1 cellular context compared by ENCODE assay signal in the genomic region with DNA sequence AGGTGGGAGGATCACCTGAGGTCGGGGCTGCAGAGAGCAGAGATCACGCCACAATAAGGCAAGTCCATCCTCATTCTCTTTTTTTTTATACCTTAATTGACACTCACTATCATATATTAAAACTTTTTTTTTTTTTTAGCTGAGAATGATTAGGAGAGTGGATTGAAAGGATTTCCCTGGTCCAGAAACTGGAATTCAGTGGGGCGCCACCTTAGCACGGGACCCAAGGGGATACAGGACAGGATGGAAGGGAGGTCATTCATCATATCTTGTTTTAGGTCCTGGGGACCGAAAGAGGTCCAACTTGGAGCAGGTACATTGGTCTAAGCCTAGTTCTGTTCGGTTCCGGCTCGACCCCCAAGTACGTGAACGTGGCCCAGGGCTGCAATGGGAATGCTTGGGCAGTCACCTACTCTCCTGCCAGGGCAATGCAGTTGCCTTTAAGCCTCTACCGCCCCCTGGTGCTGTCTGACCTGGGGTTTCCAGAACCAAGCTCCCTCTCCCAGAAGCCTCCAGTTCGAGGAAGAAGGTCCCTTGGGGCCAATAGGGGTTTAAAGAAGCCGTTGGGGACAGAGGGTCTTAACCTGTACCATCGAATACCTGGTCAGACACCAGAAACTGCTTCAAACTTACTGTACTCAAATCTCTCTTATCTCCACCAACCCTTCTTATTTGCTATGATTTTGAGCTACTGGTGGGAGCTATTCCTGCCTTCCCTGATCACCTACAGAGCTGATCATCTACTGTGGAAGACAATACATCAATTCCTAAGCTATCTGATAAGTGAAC.
TF ChIP-seq lines count a peak whose summit lies in the region.

No MANE protein-coding gene starts in this region.

TF ChIP-seq in HepG2, 621 proteins besides CTCF, POLR2A, EP300 and RAD21 (continued from another document and continues in another):
- TF ChIP-seq REL (CRISPR knock-in tag; conservative IDR thresholded peaks at IDR 0.05) (no peak), ZNF264 (CRISPR knock-in tag; IDR thresholded peaks at IDR 0.05) (no peak), HBP1 (CRISPR knock-in tag; IDR thresholded peaks at IDR 0.05; ENCODE audit: low read depth) (no peak), ATM (IDR thresholded peaks at IDR 0.05; ENCODE audit: borderline replicate concordance) (no peak), ZNF136 (CRISPR knock-in tag; IDR thresholded peaks at IDR 0.05; ENCODE audit: low read depth) (no peak), PHB2 (IDR thresholded peaks at IDR 0.05; ENCODE audit: partially characterized antibody) (no peak), SNAI1 (CRISPR knock-in tag; IDR thresholded peaks at IDR 0.05; ENCODE audit: borderline replicate concordance) (no peak), XBP1 (CRISPR knock-in tag; IDR thresholded peaks at IDR 0.05) (no peak), FLYWCH1 (CRISPR knock-in tag; IDR thresholded peaks at IDR 0.05) (no peak), PPARG (CRISPR knock-in tag; conservative IDR thresholded peaks at IDR 0.05) (0 out of 2 replicates have a peak, but pooled peaks have one; percentile 25), ZNF263 (CRISPR knock-in tag; IDR thresholded peaks at IDR 0.05) (no peak; the same call in 1 of the 2 replicates), ZNF556 (CRISPR knock-in tag; IDR thresholded peaks at IDR 0.05; ENCODE audit: borderline replicate concordance) (no peak), HDAC1 (CRISPR knock-in tag; IDR thresholded peaks at IDR 0.05) (no peak), MIXL1 (CRISPR knock-in tag; IDR thresholded peaks at IDR 0.05) (no peak), POGZ (CRISPR knock-in tag; IDR thresholded peaks at IDR 0.05) (no peak), ZNF841 (CRISPR knock-in tag; IDR thresholded peaks at IDR 0.05; ENCODE audit: borderline replicate concordance) (no peak), EED (CRISPR knock-in tag; IDR thresholded peaks at IDR 0.05) (peak; percentile 23; the same call in 1 of the 2 replicates), MED8 (CRISPR knock-in tag; IDR thresholded peaks at IDR 0.05; ENCODE audit: insufficient replicate concordance) (no peak), ZNF678 (CRISPR knock-in tag; IDR thresholded peaks at IDR 0.05) (no peak), ZNF552 (CRISPR knock-in tag; IDR thresholded peaks at IDR 0.05; ENCODE audit: borderline replicate concordance) (no peak), MTF1 (CRISPR knock-in tag; IDR thresholded peaks at IDR 0.05) (no peak), ZUFSP (CRISPR knock-in tag; IDR thresholded peaks at IDR 0.05; ENCODE audit: borderline replicate concordance) (no peak), CENPT (CRISPR knock-in tag; IDR thresholded peaks at IDR 0.05; ENCODE audit: low read depth) (no peak), SMC3 (IDR thresholded peaks at IDR 0.05; ENCODE audit: low read length) (peak; percentile 96), HOXA9 (CRISPR knock-in tag; IDR thresholded peaks at IDR 0.05; ENCODE audit: borderline replicate concordance) (no peak), FIP1L1 (IDR thresholded peaks at IDR 0.05; ENCODE audit: borderline replicate concordance, insufficient read depth, low read depth, low read length) (no peak), ZKSCAN1 (IDR thresholded peaks at IDR 0.05; ENCODE audit: low read length) (peak; percentile 31; the same call in 1 of the 2 replicates), RFXANK (CRISPR knock-in tag; IDR thresholded peaks at IDR 0.05) (no peak), AGO2 (optimal IDR thresholded peaks at IDR 0.05; ENCODE audit: low read depth, low read length) (no peak), ZSCAN31 (CRISPR knock-in tag; IDR thresholded peaks at IDR 0.05; ENCODE audit: low read depth) (peak; percentile 51; the same call in 1 of the 2 replicates), IKZF5 (CRISPR knock-in tag; IDR thresholded peaks at IDR 0.05) (peak; percentile 74; the same call in 1 of the 2 replicates), GATAD1 (CRISPR knock-in tag; IDR thresholded peaks at IDR 0.05) (peak; percentile 78), RARG (CRISPR knock-in tag; IDR thresholded peaks at IDR 0.05; ENCODE audit: low read depth) (no peak), RNF2 (conservative IDR thresholded peaks at IDR 0.05; ENCODE audit: low read depth) (no peak), ZNF30 (CRISPR knock-in tag; IDR thresholded peaks at IDR 0.05) (no peak), SUZ12 (IDR thresholded peaks at IDR 0.05; ENCODE audit: low read depth, low read length) (no peak; the same call in 1 of the 2 replicates), ZNF232 (CRISPR knock-in tag; IDR thresholded peaks at IDR 0.05; ENCODE audit: borderline replicate concordance) (no peak), KLF6 (CRISPR knock-in tag; IDR thresholded peaks at IDR 0.05) (no peak; the same call in 1 of the 2 replicates), ZNF800 (CRISPR knock-in tag; IDR thresholded peaks at IDR 0.05) (0 out of 2 replicates have a peak, but pooled peaks have one; percentile 39), POLR2AphosphoS5 (IDR thresholded peaks at IDR 0.05; ENCODE audit: low read depth, low read length) (no peak), PRPF4 (IDR thresholded peaks at IDR 0.05; ENCODE audit: low read depth, low read length, poor library complexity, severe bottlenecking) (no peak), KLF13 (CRISPR knock-in tag; IDR thresholded peaks at IDR 0.05) (no peak), NR3C1 (CRISPR knock-in tag; IDR thresholded peaks at IDR 0.05) (no peak), ZNF605 (CRISPR knock-in tag; IDR thresholded peaks at IDR 0.05) (no peak), ZNF83 (CRISPR knock-in tag; IDR thresholded peaks at IDR 0.05; ENCODE audit: borderline replicate concordance) (no peak), ZFP90 (CRISPR knock-in tag; IDR thresholded peaks at IDR 0.05; ENCODE audit: borderline replicate concordance) (peak; percentile 57; the same call in 1 of the 2 replicates), ZNF567 (CRISPR knock-in tag; IDR thresholded peaks at IDR 0.05; ENCODE audit: borderline replicate concordance) (0 out of 2 replicates have a peak, but pooled peaks have one; percentile 26), SMAD1 (CRISPR knock-in tag; IDR thresholded peaks at IDR 0.05; ENCODE audit: borderline replicate concordance, low read depth) (no peak; the same call in 1 of the 2 replicates), KLF15 (CRISPR knock-in tag; IDR thresholded peaks at IDR 0.05; ENCODE audit: borderline replicate concordance) (no peak), IRX3 (CRISPR knock-in tag; IDR thresholded peaks at IDR 0.05; ENCODE audit: borderline replicate concordance, low read depth) (peak; percentile 40; the same call in 1 of the 2 replicates), CREB1 (IDR thresholded peaks at IDR 0.05) (no peak), CREB1 (CRISPR knock-in tag; IDR thresholded peaks at IDR 0.05) (no peak), HES4 (CRISPR knock-in tag; IDR thresholded peaks at IDR 0.05; ENCODE audit: borderline replicate concordance) (no peak)
- TF ChIP-seq, protein P1, sequence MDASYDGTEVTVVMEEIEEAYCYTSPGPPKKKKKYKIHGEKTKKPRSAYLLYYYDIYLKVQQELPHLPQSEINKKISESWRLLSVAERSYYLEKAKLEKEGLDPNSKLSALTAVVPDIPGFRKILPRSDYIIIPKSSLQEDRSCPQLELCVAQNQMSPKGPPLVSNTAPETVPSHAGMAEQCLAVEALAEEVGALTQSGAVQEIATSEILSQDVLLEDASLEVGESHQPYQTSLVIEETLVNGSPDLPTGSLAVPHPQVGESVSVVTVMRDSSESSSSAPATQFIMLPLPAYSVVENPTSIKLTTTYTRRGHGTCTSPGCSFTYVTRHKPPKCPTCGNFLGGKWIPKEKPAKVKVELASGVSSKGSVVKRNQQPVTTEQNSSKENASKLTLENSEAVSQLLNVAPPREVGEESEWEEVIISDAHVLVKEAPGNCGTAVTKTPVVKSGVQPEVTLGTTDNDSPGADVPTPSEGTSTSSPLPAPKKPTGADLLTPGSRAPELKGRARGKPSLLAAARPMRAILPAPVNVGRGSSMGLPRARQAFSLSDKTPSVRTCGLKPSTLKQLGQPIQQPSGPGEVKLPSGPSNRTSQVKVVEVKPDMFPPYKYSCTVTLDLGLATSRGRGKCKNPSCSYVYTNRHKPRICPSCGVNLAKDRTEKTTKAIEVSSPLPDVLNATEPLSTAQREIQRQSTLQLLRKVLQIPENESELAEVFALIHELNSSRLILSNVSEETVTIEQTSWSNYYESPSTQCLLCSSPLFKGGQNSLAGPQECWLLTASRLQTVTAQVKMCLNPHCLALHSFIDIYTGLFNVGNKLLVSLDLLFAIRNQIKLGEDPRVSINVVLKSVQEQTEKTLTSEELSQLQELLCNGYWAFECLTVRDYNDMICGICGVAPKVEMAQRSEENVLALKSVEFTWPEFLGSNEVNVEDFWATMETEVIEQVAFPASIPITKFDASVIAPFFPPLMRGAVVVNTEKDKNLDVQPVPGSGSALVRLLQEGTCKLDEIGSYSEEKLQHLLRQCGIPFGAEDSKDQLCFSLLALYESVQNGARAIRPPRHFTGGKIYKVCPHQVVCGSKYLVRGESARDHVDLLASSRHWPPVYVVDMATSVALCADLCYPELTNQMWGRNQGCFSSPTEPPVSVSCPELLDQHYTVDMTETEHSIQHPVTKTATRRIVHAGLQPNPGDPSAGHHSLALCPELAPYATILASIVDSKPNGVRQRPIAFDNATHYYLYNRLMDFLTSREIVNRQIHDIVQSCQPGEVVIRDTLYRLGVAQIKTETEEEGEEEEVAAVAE (CRISPR knock-in tag; IDR thresholded peaks at IDR 0.05; ENCODE audit: borderline replicate concordance) = no peak
- TF ChIP-seq, protein P2, sequence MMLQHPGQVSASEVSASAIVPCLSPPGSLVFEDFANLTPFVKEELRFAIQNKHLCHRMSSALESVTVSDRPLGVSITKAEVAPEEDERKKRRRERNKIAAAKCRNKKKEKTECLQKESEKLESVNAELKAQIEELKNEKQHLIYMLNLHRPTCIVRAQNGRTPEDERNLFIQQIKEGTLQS (CRISPR knock-in tag; IDR thresholded peaks at IDR 0.05) = no peak
- TF ChIP-seq, protein P3, sequence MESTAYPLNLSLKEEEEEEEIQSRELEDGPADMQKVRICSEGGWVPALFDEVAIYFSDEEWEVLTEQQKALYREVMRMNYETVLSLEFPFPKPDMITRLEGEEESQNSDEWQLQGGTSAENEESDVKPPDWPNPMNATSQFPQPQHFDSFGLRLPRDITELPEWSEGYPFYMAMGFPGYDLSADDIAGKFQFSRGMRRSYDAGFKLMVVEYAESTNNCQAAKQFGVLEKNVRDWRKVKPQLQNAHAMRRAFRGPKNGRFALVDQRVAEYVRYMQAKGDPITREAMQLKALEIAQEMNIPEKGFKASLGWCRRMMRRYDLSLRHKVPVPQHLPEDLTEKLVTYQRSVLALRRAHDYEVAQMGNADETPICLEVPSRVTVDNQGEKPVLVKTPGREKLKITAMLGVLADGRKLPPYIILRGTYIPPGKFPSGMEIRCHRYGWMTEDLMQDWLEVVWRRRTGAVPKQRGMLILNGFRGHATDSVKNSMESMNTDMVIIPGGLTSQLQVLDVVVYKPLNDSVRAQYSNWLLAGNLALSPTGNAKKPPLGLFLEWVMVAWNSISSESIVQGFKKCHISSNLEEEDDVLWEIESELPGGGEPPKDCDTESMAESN (CRISPR knock-in tag; conservative IDR thresholded peaks at IDR 0.05) = no peak
- TF ChIP-seq, protein P4, sequence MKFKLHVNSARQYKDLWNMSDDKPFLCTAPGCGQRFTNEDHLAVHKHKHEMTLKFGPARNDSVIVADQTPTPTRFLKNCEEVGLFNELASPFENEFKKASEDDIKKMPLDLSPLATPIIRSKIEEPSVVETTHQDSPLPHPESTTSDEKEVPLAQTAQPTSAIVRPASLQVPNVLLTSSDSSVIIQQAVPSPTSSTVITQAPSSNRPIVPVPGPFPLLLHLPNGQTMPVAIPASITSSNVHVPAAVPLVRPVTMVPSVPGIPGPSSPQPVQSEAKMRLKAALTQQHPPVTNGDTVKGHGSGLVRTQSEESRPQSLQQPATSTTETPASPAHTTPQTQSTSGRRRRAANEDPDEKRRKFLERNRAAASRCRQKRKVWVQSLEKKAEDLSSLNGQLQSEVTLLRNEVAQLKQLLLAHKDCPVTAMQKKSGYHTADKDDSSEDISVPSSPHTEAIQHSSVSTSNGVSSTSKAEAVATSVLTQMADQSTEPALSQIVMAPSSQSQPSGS (CRISPR knock-in tag; IDR thresholded peaks at IDR 0.05) = no peak
